ENCODE assay signal across 8 cellular contexts in genomic region chr1:63892632-63893395, GRCh38.
DNase-seq lines count a peak whose midpoint lies in the region; ATAC-seq and TF ChIP-seq lines count a peak whose summit lies in the region.

No MANE protein-coding gene starts in this region.

- POLR2A ChIA-PET in A673 (lab: Charles Lee; ENCODE audit: low non-redundant PET): no interaction called here
- POLR2A ChIA-PET in activated CD8-positive, alpha-beta T cell treated with anti-CD3 and anti-CD28 coated beads, Interleukin-2, amount 10 ng/mL, durations not matched to agents 7 days and 5 days (lab: Charles Lee): interaction anchor here (0.6 kb wide), 1 partner anchor 1407 kb away, joined by 3 read pairs; no protein-coding TSS in a partner anchor

- H3K4me1 ChIP-seq in A673 (ENCODE audit: insufficient read depth, low read length, poor library complexity, severe bottlenecking): peaks cover 9% of the 10 kb centered on the region
- H3K4me1 ChIP-seq in ectodermal cell (ENCODE audit: control insufficient read depth, insufficient read depth, low read length): peaks cover 11% of the 10 kb centered on the region
- no peaks in the 10 kb centered on the region for H3K4me1 ChIP-seq in breast epithelium

- no peaks in the 10 kb centered on the region for H3K36me3 Mint-ChIP-seq in activated CD8-positive, alpha-beta T cell treated with anti-CD3 and anti-CD28 coated beads, Interleukin-2, amount 10 ng/mL, durations not matched to agents 7 days and 5 days (ENCODE audit: low read depth)

- no peaks in the 10 kb centered on the region for H3K27me3 ChIP-seq in A673 (replicated peaks; ENCODE audit: insufficient read depth, low read depth, low read length, poor library complexity)
- H3K27me3 ChIP-seq in ectodermal cell (ENCODE audit: control insufficient read depth, insufficient read depth, low read length, poor library complexity, severe bottlenecking): no peaks in the 10 kb centered on the region
- no peaks in the 10 kb centered on the region for H3K27me3 ChIP-seq in breast epithelium

- H3K4me1 Mint-ChIP-seq in activated CD8-positive, alpha-beta T cell treated with anti-CD3 and anti-CD28 coated beads, Interleukin-2, amount 10 ng/mL, durations not matched to agents 7 days and 5 days (ENCODE audit: low read depth): no peaks in the 10 kb centered on the region

- intact Hi-C loops in A673 (cut with micrococcal nuclease; ENCODE audit: unreplicated experiment): no loop called here
- intact Hi-C loops in breast epithelium (cut with DNase I; ENCODE audit: low total_unique reads): no loop called here

- CTCF ChIA-PET in A673 (lab: Charles Lee): interaction anchor here (0.9 kb wide), 1 partner anchor 201 kb away, joined by 3 read pairs; no protein-coding TSS in a partner anchor
- CTCF ChIA-PET in activated CD8-positive, alpha-beta T cell treated with anti-CD3 and anti-CD28 coated beads, Interleukin-2, amount 10 ng/mL, durations not matched to agents 7 days and 5 days (lab: Charles Lee): no interaction called here

- no peak overlapping the region for H3K4me3 Mint-ChIP-seq in activated CD8-positive, alpha-beta T cell treated with anti-CD3 and anti-CD28 coated beads, Interleukin-2, amount 10 ng/mL, durations not matched to agents 7 days and 5 days

- H3K27ac Mint-ChIP-seq in activated CD8-positive, alpha-beta T cell treated with anti-CD3 and anti-CD28 coated beads, Interleukin-2, amount 10 ng/mL, durations not matched to agents 7 days and 5 days: no peak overlapping the region

- TF ChIP-seq CTCF in A673 (conservative IDR thresholded peaks at IDR 0.05; ENCODE audit: low read depth, low read length) (no peak), breast epithelium (IDR thresholded peaks at IDR 0.05) (no peak)

- peaks cover 3% of the 10 kb centered on the region for H3K27me3 Mint-ChIP-seq in activated CD8-positive, alpha-beta T cell treated with anti-CD3 and anti-CD28 coated beads, Interleukin-2, amount 10 ng/mL, durations not matched to agents 7 days and 5 days (ENCODE audit: low read depth)

- H3K27ac ChIP-seq in A673 (ENCODE audit: low read depth, low read length, poor library complexity, severe bottlenecking): no peak overlapping the region
- H3K27ac ChIP-seq in ectodermal cell (ENCODE audit: insufficient read depth, low read depth, low read length, poor library complexity, severe bottlenecking): peak overlapping the region; percentile 5
- H3K27ac ChIP-seq in breast epithelium: no peak overlapping the region

- no TSS peak for BruUV-seq in A673 (replicated peaks; lab: Mats Ljungman, UMichigan)

- H3K9me3 Mint-ChIP-seq in activated CD8-positive, alpha-beta T cell treated with anti-CD3 and anti-CD28 coated beads, Interleukin-2, amount 10 ng/mL, durations not matched to agents 7 days and 5 days (ENCODE audit: insufficient read depth): no peaks in the 10 kb centered on the region

- WGBS in ectodermal cell, 2 experiments: 92 to 93% methylated on average over 8 of the region's 8 CpGs

- H3K4me3 ChIP-seq in A673 (ENCODE audit: low read depth, low read length, poor library complexity, severe bottlenecking): no peak overlapping the region
- H3K4me3 ChIP-seq in ectodermal cell (ENCODE audit: insufficient read depth, low read depth, low read length): no peak overlapping the region
- no peak overlapping the region for H3K4me3 ChIP-seq in breast epithelium

- H3K36me3 ChIP-seq in A673 (ENCODE audit: insufficient read depth, low read length, poor library complexity, severe bottlenecking): no peaks in the 10 kb centered on the region
- H3K36me3 ChIP-seq in ectodermal cell (ENCODE audit: control insufficient read depth, insufficient read depth, low read length): no peaks in the 10 kb centered on the region
- H3K36me3 ChIP-seq in breast epithelium: no peaks in the 10 kb centered on the region

- DNase-seq in A673 (ENCODE audit: low spot score): peak; percentile 76
- peak; percentile 67 for DNase-seq in NCI-H345 (lab: John Stamatoyannopoulos, UW)
- DNase-seq in non-pigmented ciliary epithelial cell (ENCODE audit: low read depth): peak; percentile 72
- DNase-seq in activated CD8-positive, alpha-beta T cell treated with anti-CD3 and anti-CD28 coated beads, Interleukin-2, amount 10 ng/mL, durations not matched to agents 7 days and 5 days: no peak
- DNase-seq in breast epithelium (ENCODE audit: low spot score in 2 of 2): no peak

- H3K9me3 ChIP-seq in A673 (ENCODE audit: low read depth, low read length, poor library complexity, severe bottlenecking) (no peaks in the 10 kb centered on the region), ectodermal cell (ENCODE audit: control insufficient read depth, low read length) (no peaks in the 10 kb centered on the region), breast epithelium (no peaks in the 10 kb centered on the region)

- no peak for TF ChIP-seq POLR2A in breast epithelium (IDR thresholded peaks at IDR 0.05)

- ATAC-seq in GM18511 (IDR thresholded peaks at IDR 0.05; ENCODE audit: unreplicated experiment) (peak; percentile 99), HG02884 (IDR thresholded peaks at IDR 0.05; ENCODE audit: unreplicated experiment) (peak; percentile 98)
- no peak for ATAC-seq in activated CD8-positive, alpha-beta T cell treated with anti-CD3 and anti-CD28 coated beads, Interleukin-2, amount 10 ng/mL, durations not matched to agents 7 days and 5 days

Comparison
In these comparisons a context has a peak if more than half of its experiments do, and no peak if none do; other contexts are left out.
1. DNase-seq: peak in A673 (single experiment), NCI-H345 (single experiment) and non-pigmented ciliary epithelial cell (single experiment); none in activated CD8-positive, alpha-beta T cell treated with anti-CD3 and anti-CD28 coated beads, Interleukin-2, amount 10 ng/mL, durations not matched to agents 7 days and 5 days (single experiment) and breast epithelium (0 of 2).